ENCODE assay signal across 22 cellular contexts in the genomic region with DNA sequence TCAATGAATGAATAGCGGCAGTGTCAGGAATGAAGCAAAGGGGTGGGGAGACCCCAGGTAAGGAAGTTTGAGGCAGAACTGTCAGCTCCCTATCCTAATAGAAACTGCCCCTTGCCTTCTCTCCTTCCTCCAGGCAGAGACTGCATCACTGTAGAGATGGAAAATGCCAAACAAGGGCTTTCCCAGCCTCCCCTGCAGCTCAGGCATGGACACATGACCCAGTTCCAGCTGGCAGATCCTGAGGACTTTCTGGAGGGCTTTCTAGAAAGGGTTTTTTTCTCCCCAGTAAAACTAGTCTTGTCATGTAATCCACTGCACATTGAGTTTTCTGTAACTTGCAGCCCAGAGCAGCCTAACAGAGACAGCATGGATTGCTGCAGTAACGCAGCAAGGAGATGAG. TPM values are rescaled to one million over a fixed set of nuclear protein-coding genes. Genes with fewer than 3 reads are reported as not detected.
DNase-seq lines count a peak whose midpoint lies in the region; ATAC-seq and TF ChIP-seq lines count a peak whose summit lies in the region.
"Had no signal": no experiment of that assay in that cellular context is flagged by ENCODE, and none has a peak within 500 bp of the region (broad histone marks: within the 10 kb centered on the region; RNA-seq: fewer than 3 reads in every experiment).

No MANE protein-coding gene starts in this region.

- no peaks in the 10 kb centered on the region for H3K36me3 ChIP-seq in GM23338 (ENCODE audit: insufficient read depth)
- H3K36me3 ChIP-seq: BLaER1 had no signal

- H3K79me2 ChIP-seq in GM23338 (replicated peaks; ENCODE audit: insufficient read depth), result no peaks in the 10 kb centered on the region

- no peaks in the 10 kb centered on the region for H3K9me3 Mint-ChIP-seq in GM23338
- H3K9me3 Mint-ChIP-seq: HFFc6 had no signal

- H3K4me1 ChIP-seq in GM23338 (ENCODE audit: insufficient read depth), result no peaks in the 10 kb centered on the region

- intact Hi-C loops in posterior vena cava (cut with DNase I), result no loop called here

- H3K27ac ChIP-seq in GM23338 (ENCODE audit: low read depth), result no peak overlapping the region
- H3K27ac ChIP-seq: BLaER1, GM23248, HL-60 had no signal

- no peak overlapping the region for H3K4me3 Mint-ChIP-seq in GM23338
- H3K4me3 Mint-ChIP-seq: CD14-positive monocyte; CD4-positive, alpha-beta memory T cell; HFFc6 had no signal

- H3K4me2 ChIP-seq in GM23338, result no peak overlapping the region
- H3K4me2 ChIP-seq: BLaER1 had no signal

- peak overlapping the region; percentile 84 for H2AFZ ChIP-seq in GM23338
- H2AFZ ChIP-seq: GM23248 had no signal

- H3K4me1 Mint-ChIP-seq in GM23338, result peaks cover 8% of the 10 kb centered on the region
- H3K4me1 Mint-ChIP-seq: CD4-positive, alpha-beta memory T cell had no signal

- H4K20me1 ChIP-seq in GM23338 (replicated peaks; ENCODE audit: insufficient read depth), result no peaks in the 10 kb centered on the region
- H4K20me1 ChIP-seq: BLaER1 had no signal

- H3K27me3 Mint-ChIP-seq in GM23338 (ENCODE audit: insufficient read depth, low read depth, poor library complexity), result no peaks in the 10 kb centered on the region

- no peak for DNase-seq in GM23338 (ENCODE audit: low spot score)
- DNase-seq in cerebellar cortex (ENCODE audit: low spot score), result peak; percentile 3
- peak; percentile 48 for DNase-seq in fibroblast of the aortic adventitia (ENCODE audit: low read depth)
- DNase-seq in posterior vena cava (ENCODE audit: low spot score), result peak; percentile 16
- no peak for DNase-seq in stimulated activated CD4-positive, alpha-beta T cell treated with anti-CD3 and anti-CD28 coated beads, Interleukin-1b, Interleukin-23, amount 100 ng/mL, for 48 hours
- DNase-seq in SW480 (ENCODE audit: low spot score), result no peak
- no peak for DNase-seq in NCI-H1417 treated with DMSO at 0.1 percent for 48 hours (lab: John Stamatoyannopoulos, UW)
- DNase-seq: 8988T; CD4-positive, alpha-beta memory T cell; DMS153; DMS79; GF-D8; GM23248; H7; HFFc6 had no signal

- ATAC-seq in GM23338, result no peak
- no peak for ATAC-seq in GM18517 (IDR thresholded peaks at IDR 0.05; ENCODE audit: unreplicated experiment)
- ATAC-seq: HCT116 had no signal

- H3F3A ChIP-seq in GM23338 (replicated peaks; ENCODE audit: low read depth), result no peaks in the 10 kb centered on the region

- no peak overlapping the region for H3K27ac Mint-ChIP-seq in GM23338
- H3K27ac Mint-ChIP-seq: HFFc6 had no signal

- 0 out of 2 replicates have a peak, but pooled peaks cover 6% of the 10 kb centered on the region for H3K9me2 ChIP-seq in GM23338 (ENCODE audit: insufficient read depth)

- no peaks in the 10 kb centered on the region for H3K27me3 ChIP-seq in GM23338 (ENCODE audit: insufficient read depth)
- H3K27me3 ChIP-seq: BLaER1 had no signal

- H3K36me3 Mint-ChIP-seq in GM23338 (ENCODE audit: low read depth), result no peaks in the 10 kb centered on the region

- H3K4me3 ChIP-seq in GM23338, result no peak overlapping the region
- H3K4me3 ChIP-seq in fibroblast of the aortic adventitia (ENCODE audit: low read depth, low read length), result no peak overlapping the region
- H3K4me3 ChIP-seq: BLaER1, GM23248 had no signal

- TF ChIP-seq CTCF in GM23338 (conservative IDR thresholded peaks at IDR 0.05; ENCODE audit: low read depth in 2 of 2), result no peak
- TF ChIP-seq CTCF in fibroblast of the aortic adventitia (IDR thresholded peaks at IDR 0.05; ENCODE audit: insufficient read depth, low read length), result no peak

TF ChIP-seq in GM23338, 12 proteins besides CTCF, POLR2A, EP300 and RAD21 (continues in another document):
- TF ChIP-seq CREB1 (CRISPR knock-in tag; IDR thresholded peaks at IDR 0.05; ENCODE audit: low read depth) (no peak), EZH2phosphoT487 (IDR thresholded peaks at IDR 0.05; ENCODE audit: unreplicated experiment) (no peak), ZNF331 (CRISPR knock-in tag; IDR thresholded peaks at IDR 0.05; ENCODE audit: low read depth) (no peak), JUNB (IDR thresholded peaks at IDR 0.05; ENCODE audit: unreplicated experiment) (no peak), EZH2 (IDR thresholded peaks at IDR 0.05; ENCODE audit: low read depth, unreplicated experiment) (no peak), STAT1 (IDR thresholded peaks at IDR 0.05; ENCODE audit: unreplicated experiment) (no peak), ZNF114 (CRISPR knock-in tag; IDR thresholded peaks at IDR 0.05) (no peak), POLR2AphosphoS5 (IDR thresholded peaks at IDR 0.05; ENCODE audit: low read depth) (no peak), NANOG (IDR thresholded peaks at IDR 0.05; ENCODE audit: borderline replicate concordance) (no peak)
- TF ChIP-seq, protein P1, sequence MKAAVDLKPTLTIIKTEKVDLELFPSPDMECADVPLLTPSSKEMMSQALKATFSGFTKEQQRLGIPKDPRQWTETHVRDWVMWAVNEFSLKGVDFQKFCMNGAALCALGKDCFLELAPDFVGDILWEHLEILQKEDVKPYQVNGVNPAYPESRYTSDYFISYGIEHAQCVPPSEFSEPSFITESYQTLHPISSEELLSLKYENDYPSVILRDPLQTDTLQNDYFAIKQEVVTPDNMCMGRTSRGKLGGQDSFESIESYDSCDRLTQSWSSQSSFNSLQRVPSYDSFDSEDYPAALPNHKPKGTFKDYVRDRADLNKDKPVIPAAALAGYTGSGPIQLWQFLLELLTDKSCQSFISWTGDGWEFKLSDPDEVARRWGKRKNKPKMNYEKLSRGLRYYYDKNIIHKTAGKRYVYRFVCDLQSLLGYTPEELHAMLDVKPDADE (IDR thresholded peaks at IDR 0.05), result no peak
- TF ChIP-seq, protein P2, sequence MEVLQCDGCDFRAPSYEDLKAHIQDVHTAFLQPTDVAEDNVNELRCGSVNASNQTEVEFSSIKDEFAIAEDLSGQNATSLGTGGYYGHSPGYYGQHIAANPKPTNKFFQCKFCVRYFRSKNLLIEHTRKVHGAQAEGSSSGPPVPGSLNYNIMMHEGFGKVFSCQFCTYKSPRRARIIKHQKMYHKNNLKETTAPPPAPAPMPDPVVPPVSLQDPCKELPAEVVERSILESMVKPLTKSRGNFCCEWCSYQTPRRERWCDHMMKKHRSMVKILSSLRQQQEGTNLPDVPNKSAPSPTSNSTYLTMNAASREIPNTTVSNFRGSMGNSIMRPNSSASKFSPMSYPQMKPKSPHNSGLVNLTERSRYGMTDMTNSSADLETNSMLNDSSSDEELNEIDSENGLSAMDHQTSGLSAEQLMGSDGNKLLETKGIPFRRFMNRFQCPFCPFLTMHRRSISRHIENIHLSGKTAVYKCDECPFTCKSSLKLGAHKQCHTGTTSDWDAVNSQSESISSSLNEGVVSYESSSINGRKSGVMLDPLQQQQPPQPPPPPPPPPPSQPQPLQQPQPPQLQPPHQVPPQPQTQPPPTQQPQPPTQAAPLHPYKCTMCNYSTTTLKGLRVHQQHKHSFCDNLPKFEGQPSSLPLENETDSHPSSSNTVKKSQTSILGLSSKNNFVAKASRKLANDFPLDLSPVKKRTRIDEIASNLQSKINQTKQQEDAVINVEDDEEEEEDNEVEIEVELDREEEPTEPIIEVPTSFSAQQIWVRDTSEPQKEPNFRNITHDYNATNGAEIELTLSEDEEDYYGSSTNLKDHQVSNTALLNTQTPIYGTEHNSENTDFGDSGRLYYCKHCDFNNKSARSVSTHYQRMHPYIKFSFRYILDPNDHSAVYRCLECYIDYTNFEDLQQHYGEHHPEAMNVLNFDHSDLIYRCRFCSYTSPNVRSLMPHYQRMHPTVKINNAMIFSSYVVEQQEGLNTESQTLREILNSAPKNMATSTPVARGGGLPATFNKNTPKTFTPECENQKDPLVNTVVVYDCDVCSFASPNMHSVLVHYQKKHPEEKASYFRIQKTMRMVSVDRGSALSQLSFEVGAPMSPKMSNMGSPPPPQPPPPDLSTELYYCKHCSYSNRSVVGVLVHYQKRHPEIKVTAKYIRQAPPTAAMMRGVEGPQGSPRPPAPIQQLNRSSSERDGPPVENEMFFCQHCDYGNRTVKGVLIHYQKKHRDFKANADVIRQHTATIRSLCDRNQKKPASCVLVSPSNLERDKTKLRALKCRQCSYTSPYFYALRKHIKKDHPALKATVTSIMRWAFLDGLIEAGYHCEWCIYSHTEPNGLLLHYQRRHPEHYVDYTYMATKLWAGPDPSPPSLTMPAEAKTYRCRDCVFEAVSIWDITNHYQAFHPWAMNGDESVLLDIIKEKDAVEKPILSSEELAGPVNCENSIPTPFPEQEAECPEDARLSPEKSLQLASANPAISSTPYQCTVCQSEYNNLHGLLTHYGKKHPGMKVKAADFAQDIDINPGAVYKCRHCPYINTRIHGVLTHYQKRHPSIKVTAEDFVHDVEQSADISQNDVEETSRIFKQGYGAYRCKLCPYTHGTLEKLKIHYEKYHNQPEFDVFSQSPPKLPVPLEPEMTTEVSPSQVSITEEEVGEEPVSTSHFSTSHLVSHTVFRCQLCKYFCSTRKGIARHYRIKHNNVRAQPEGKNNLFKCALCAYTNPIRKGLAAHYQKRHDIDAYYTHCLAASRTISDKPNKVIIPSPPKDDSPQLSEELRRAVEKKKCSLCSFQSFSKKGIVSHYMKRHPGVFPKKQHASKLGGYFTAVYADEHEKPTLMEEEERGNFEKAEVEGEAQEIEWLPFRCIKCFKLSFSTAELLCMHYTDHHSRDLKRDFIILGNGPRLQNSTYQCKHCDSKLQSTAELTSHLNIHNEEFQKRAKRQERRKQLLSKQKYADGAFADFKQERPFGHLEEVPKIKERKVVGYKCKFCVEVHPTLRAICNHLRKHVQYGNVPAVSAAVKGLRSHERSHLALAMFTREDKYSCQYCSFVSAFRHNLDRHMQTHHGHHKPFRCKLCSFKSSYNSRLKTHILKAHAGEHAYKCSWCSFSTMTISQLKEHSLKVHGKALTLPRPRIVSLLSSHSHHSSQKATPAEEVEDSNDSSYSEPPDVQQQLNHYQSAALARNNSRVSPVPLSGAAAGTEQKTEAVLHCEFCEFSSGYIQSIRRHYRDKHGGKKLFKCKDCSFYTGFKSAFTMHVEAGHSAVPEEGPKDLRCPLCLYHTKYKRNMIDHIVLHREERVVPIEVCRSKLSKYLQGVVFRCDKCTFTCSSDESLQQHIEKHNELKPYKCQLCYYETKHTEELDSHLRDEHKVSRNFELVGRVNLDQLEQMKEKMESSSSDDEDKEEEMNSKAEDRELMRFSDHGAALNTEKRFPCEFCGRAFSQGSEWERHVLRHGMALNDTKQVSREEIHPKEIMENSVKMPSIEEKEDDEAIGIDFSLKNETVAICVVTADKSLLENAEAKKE (CRISPR knock-in tag; IDR thresholded peaks at IDR 0.05), result no peak

RNA-seq across cellular contexts. Expression of a gene that starts 17.9 kb away (rescaled TPM):
- total RNA-seq in GM23338 (2014; rRNA removed; shearing (Covaris generic)), result not detected in 2 replicates
- polyA plus RNA-seq in GM23338 (2016; fragmentation: Nextera tagmentation; extraction: Ambion mirVana), result not detected in 2 replicates
- 0.09 TPM in 1 of 2 replicates, not detected in the other for total RNA-seq in fibroblast of the aortic adventitia (ENCODE audit: low replicate concordance)
- total RNA-seq in posterior vena cava, result under 1 TPM; 0.14 to 0.19 TPM
- total RNA-seq: Daoy, GM23248, H7, HFFc6 had no signal
- polyA plus RNA-seq: AG04450; CD4-positive, alpha-beta memory T cell; GM23248 had no signal

RNA-seq across cellular contexts. Expression of a gene that starts 55.5 kb away (rescaled TPM):
- 33.2 and 47.5 TPM in 2 replicates for total RNA-seq in GM23338 (2014; rRNA removed; shearing (Covaris generic))
- polyA plus RNA-seq in GM23338 (2016; fragmentation: Nextera tagmentation; extraction: Ambion mirVana), result 11.3 and 11.8 TPM in 2 replicates
- total RNA-seq in fibroblast of the aortic adventitia (ENCODE audit: low replicate concordance) (15.3 and 19.1 TPM in 2 replicates), posterior vena cava (10 to 100 TPM; 16.2 to 22.8 TPM)

Comparison
In these comparisons a context has a peak if more than half of its experiments do, and no peak if none do; other contexts are left out.
1. DNase-seq: peak in cerebellar cortex (single experiment), fibroblast of the aortic adventitia (single experiment) and posterior vena cava (single experiment); none in GM23338 (single experiment), stimulated activated CD4-positive, alpha-beta T cell treated with anti-CD3 and anti-CD28 coated beads, Interleukin-1b, Interleukin-23, amount 100 ng/mL, for 48 hours (single experiment), SW480 (single experiment) and NCI-H1417 treated with DMSO at 0.1 percent for 48 hours (single experiment).